ENCODE assay signal across 2 cellular contexts in the genomic region with DNA sequence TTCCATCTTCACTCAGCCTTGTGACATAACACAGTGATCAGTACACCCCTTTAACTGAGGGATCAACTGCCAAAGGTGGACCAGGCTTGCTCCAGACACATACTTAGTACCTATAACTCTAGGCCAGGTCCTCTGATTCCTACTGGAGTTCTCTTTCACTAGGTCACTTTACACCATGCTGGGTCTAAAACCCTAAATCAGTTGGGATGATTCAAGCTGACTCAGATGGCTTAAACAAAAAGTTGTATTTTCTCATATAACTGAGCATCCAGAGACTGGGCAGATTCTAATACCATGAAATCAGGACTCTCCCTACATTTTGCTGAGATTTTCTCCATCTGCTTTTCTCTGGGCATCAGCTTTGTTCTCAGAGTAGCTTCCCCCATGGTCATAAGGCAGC.
TF ChIP-seq lines count a peak whose summit lies in the region.

No MANE protein-coding gene starts in this region.

TF ChIP-seq in IMR-90, 13 proteins besides CTCF, POLR2A, EP300 and RAD21:
- no peak for TF ChIP-seq NFE2L2 (IDR thresholded peaks at IDR 0.05; ENCODE audit: low read depth, low read length)
- TF ChIP-seq CHD1 (IDR thresholded peaks at IDR 0.05; ENCODE audit: low read depth, low read length), result no peak
- no peak for TF ChIP-seq FOS (IDR thresholded peaks at IDR 0.05; ENCODE audit: low read depth, low read length)
- TF ChIP-seq CEBPB (IDR thresholded peaks at IDR 0.05; ENCODE audit: low read depth, low read length), result no peak
- no peak for TF ChIP-seq SMC3 (IDR thresholded peaks at IDR 0.05; ENCODE audit: low read depth, low read length)
- TF ChIP-seq MXI1 (IDR thresholded peaks at IDR 0.05; ENCODE audit: borderline replicate concordance, low read depth, low read length), result no peak
- TF ChIP-seq, protein P1, sequence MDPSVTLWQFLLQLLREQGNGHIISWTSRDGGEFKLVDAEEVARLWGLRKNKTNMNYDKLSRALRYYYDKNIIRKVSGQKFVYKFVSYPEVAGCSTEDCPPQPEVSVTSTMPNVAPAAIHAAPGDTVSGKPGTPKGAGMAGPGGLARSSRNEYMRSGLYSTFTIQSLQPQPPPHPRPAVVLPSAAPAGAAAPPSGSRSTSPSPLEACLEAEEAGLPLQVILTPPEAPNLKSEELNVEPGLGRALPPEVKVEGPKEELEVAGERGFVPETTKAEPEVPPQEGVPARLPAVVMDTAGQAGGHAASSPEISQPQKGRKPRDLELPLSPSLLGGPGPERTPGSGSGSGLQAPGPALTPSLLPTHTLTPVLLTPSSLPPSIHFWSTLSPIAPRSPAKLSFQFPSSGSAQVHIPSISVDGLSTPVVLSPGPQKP (IDR thresholded peaks at IDR 0.05; ENCODE audit: borderline replicate concordance, low read depth, low read length), result no peak
- no peak for TF ChIP-seq RFX5 (IDR thresholded peaks at IDR 0.05; ENCODE audit: low read depth, low read length)
- TF ChIP-seq MAFK (IDR thresholded peaks at IDR 0.05; ENCODE audit: low read depth, low read length), result no peak
- no peak for TF ChIP-seq BHLHE40 (IDR thresholded peaks at IDR 0.05; ENCODE audit: low read depth, low read length)
- no peak for TF ChIP-seq RCOR1 (IDR thresholded peaks at IDR 0.05; ENCODE audit: insufficient replicate concordance, low read length)
- TF ChIP-seq MAZ (IDR thresholded peaks at IDR 0.05; ENCODE audit: borderline replicate concordance, low read depth, low read length), result no peak
- TF ChIP-seq, protein P2, sequence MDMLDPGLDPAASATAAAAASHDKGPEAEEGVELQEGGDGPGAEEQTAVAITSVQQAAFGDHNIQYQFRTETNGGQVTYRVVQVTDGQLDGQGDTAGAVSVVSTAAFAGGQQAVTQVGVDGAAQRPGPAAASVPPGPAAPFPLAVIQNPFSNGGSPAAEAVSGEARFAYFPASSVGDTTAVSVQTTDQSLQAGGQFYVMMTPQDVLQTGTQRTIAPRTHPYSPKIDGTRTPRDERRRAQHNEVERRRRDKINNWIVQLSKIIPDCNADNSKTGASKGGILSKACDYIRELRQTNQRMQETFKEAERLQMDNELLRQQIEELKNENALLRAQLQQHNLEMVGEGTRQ (IDR thresholded peaks at IDR 0.05; ENCODE audit: low read depth, low read length), result no peak

TF ChIP-seq in endothelial cell of umbilical vein, 7 proteins besides CTCF, POLR2A, EP300 and RAD21:
- no peak for TF ChIP-seq JUN (IDR thresholded peaks at IDR 0.05; ENCODE audit: borderline replicate concordance, insufficient read depth, insufficient read length, low read depth)
- TF ChIP-seq MYC (IDR thresholded peaks at IDR 0.05; ENCODE audit: low read depth, low read length), result no peak
- no peak for TF ChIP-seq POLR2AphosphoS5 (IDR thresholded peaks at IDR 0.05; ENCODE audit: insufficient read depth, low read depth, low read length)
- TF ChIP-seq EZH2 (IDR thresholded peaks at IDR 0.05; ENCODE audit: borderline replicate concordance, low read depth, low read length, severe bottlenecking), result no peak
